Comparison of ENCODE assay signal across 27 cellular contexts in genomic region chr20:32125511-32125910, GRCh38.
"Had no signal": no experiment of that assay in that cellular context is flagged by ENCODE, and none has a peak within 500 bp of the region (broad histone marks: within the 10 kb centered on the region; RNA-seq: fewer than 3 reads in every experiment).

No MANE protein-coding gene starts in this region.

- ATAC-seq: activated CD8-positive, alpha-beta T cell treated with anti-CD3 and anti-CD28 coated beads, Interleukin-2, amount 10 ng/mL, durations not matched to agents 7 days and 5 days; PC-3 had no signal

- DNase-seq: activated CD4-positive, alpha-beta T cell treated with anti-CD3 and anti-CD28 coated beads for 1 hour; activated CD4-positive, alpha-beta T cell treated with anti-CD3 and anti-CD28 coated beads for 48 hours; activated CD4-positive, alpha-beta T cell treated with anti-CD3 and anti-CD28 coated beads, Interleukin-2, amount 50 U/mL, for 4 hours; activated CD4-positive, CD25-positive, alpha-beta regulatory T cell; activated CD8-positive, alpha-beta T cell treated with anti-CD3 and anti-CD28 coated beads, Interleukin-2, amount 10 ng/mL, durations not matched to agents 7 days and 5 days; activated gamma-delta T cell; activated naive CD4-positive, alpha-beta T cell treated with Interleukin-2 at 50 U/mL for 16 hours; activated naive CD8-positive, alpha-beta T cell treated with anti-CD3 and anti-CD28 coated beads, Interleukin-2, amount 10 ng/mL, durations not matched to agents 7 days and 5 days; activated T-cell treated with anti-CD3 and anti-CD28 coated beads, Interleukin-2, amount 50 U/mL, for 24 hours; amygdala; Kasumi-1; KG1; MG63; NCI-H1048; NCI-H1105 treated with DMSO at 0.1 percent for 48 hours; NCI-H1436; NCI-H1694; NCI-H1930; NCI-H2081 treated with DMSO at 0.1 percent for 48 hours; NCI-H345; NCI-H524 treated with DMSO at 0.1 percent for 48 hours; PC-3; Right ventricle myocardium superior; T1000; WERI-Rb-1 had no signal

- H3K27me3 ChIP-seq: ascending aorta, MG63 had no signal

- H3K27ac ChIP-seq: ascending aorta, RWPE1, WERI-Rb-1 had no signal

- H3K36me3 ChIP-seq: WERI-Rb-1 had no signal

- H3K9me3 ChIP-seq: ascending aorta, MG63 had no signal

- H3K4me3 ChIP-seq: ascending aorta, MG63 had no signal
